ENCODE assay signal across 33 cellular contexts in genomic region chrX:139898334-139898733, GRCh38.
"Had no signal": no experiment of that assay in that cellular context is flagged by ENCODE, and none has a peak within 500 bp of the region (broad histone marks: within the 10 kb centered on the region; RNA-seq: fewer than 3 reads in every experiment).

No MANE protein-coding gene starts in this region.

- H3K27ac ChIP-seq: adrenal gland, body of pancreas, brain microvascular endothelial cell, breast epithelium, VCaP had no signal

- DNase-seq: activated B cell treated with CpG ODN at 0.5 μM for 24 hours; activated CD4-positive, alpha-beta memory T cell treated with anti-CD3 and anti-CD28 coated beads for 36 hours; activated CD4-positive, alpha-beta T cell treated with anti-CD3 and anti-CD28 coated beads for 4 hours; activated CD4-positive, alpha-beta T cell treated with anti-CD3 and anti-CD28 coated beads, Interleukin-2, amount 10 ng/mL, durations not matched to agents 24 days and 14 days; activated CD4-positive, alpha-beta T cell treated with anti-CD3 and anti-CD28 coated beads, Interleukin-2, amount 50 U/mL, for 1 hour; activated CD4-positive, alpha-beta T cell treated with anti-CD3 and anti-CD28 coated beads, Interleukin-2, amount 50 U/mL, for 4 hours; activated CD4-positive, CD25-positive, alpha-beta regulatory T cell treated with anti-CD3 and anti-CD28 coated beads, Interleukin-2, amount 50 U/mL, for 72 hours; activated CD8-positive, alpha-beta memory T cell treated with anti-CD3 and anti-CD28 coated beads, Interleukin-2, amount 50 U/mL, for 4 hours; activated CD8-positive, alpha-beta T cell treated with anti-CD3 and anti-CD28 coated beads for 36 hours; activated effector memory CD4-positive, alpha-beta T cell treated with anti-CD3 and anti-CD28 coated beads, Interleukin-2, amount 50 U/mL, for 16 hours; activated gamma-delta T cell treated with Interleukin-2 at 50 U/mL for 16 hours; activated naive CD4-positive, alpha-beta T cell; activated naive CD4-positive, alpha-beta T cell treated with anti-CD3 and anti-CD28 coated beads for 36 hours; activated naive CD4-positive, alpha-beta T cell treated with anti-CD3 and anti-CD28 coated beads, Interleukin-2, amount 50 U/mL, for 16 hours; activated naive CD8-positive, alpha-beta T cell treated with anti-CD3 and anti-CD28 coated beads for 36 hours; activated T-cell treated with anti-CD3 and anti-CD28 coated beads for 4 hours; activated T-cell treated with anti-CD3 and anti-CD28 coated beads, Interleukin-2, amount 50 U/mL, for 1 hour; activated T-cell treated with anti-CD3 and anti-CD28 coated beads, Interleukin-2, amount 50 U/mL, for 4 hours; activated T-cell treated with anti-CD3 and anti-CD28 coated beads, Interleukin-2, amount 50 U/mL, for 72 hours; adrenal gland; amniotic stem cell; aorta; body of pancreas; brain microvascular endothelial cell; central memory CD4-positive, alpha-beta T cell; T-helper 1 cell; T-helper 2 cell; T-helper 9 cell had no signal

- H3K9me3 ChIP-seq: adrenal gland, body of pancreas, breast epithelium had no signal

- H3K4me1 ChIP-seq: adrenal gland, body of pancreas, breast epithelium had no signal

- H3K36me3 ChIP-seq: adrenal gland, brain microvascular endothelial cell, breast epithelium had no signal

- H3K27me3 ChIP-seq: adrenal gland, body of pancreas, brain microvascular endothelial cell, breast epithelium had no signal

- H3K4me3 ChIP-seq: adrenal gland, body of pancreas, breast epithelium had no signal

- ATAC-seq: activated CD8-positive, alpha-beta T cell treated with anti-CD3 and anti-CD28 coated beads for 36 hours; activated naive CD4-positive, alpha-beta T cell treated with anti-CD3 and anti-CD28 coated beads, Interleukin-2, amount 50 U/mL, for 72 hours; activated T-cell treated with anti-CD3 and anti-CD28 coated beads, Interleukin-2, amount 50 U/mL, for 4 hours; activated T-cell treated with anti-CD3 and anti-CD28 coated beads, Interleukin-2, amount 50 U/mL, for 72 hours; activated T-helper 17 cell treated with anti-CD3 and anti-CD28 coated beads, Interleukin-2, amount 50 U/mL, for 72 hours; body of pancreas had no signal

- FAIRE-seq: TTC549 had no signal
